15 cellular contexts compared by ENCODE assay signal in genomic region chr7:108824840-108825540, GRCh38.
A peak's percentile ranks its signal among the peaks of the same experiment; 100 is the strongest.
DNase-seq lines count a peak whose midpoint lies in the region; ATAC-seq lines count a peak whose summit lies in the region.
"Had no signal": no experiment of that assay in that cellular context is flagged by ENCODE, and none has a peak within 500 bp of the region (broad histone marks: within the 10 kb centered on the region; RNA-seq: fewer than 3 reads in every experiment).

No MANE protein-coding gene starts in this region.

- DNase-seq in AG20443 (ENCODE audit: low spot score) (peak; percentile 7), NT2/D1 (ENCODE audit: low read depth, low spot score) (peak; percentile 16), fibroblast of gingiva (ENCODE audit: low read depth) (peak; percentile 24), mesendoderm (peak; percentile 63), SHP77 (lab: John Stamatoyannopoulos, UW) (no peak), GF-D8 (lab: John Stamatoyannopoulos, UW) (no peak), NAMALWA (ENCODE audit: low spot score) (no peak)
- DNase-seq: activated CD4-positive, alpha-beta T cell treated with anti-CD3 and anti-CD28 coated beads, Interleukin-2, amount 50 U/mL, for 4 hours; kidney; NCI-H1092; NCI-H526 treated with DMSO at 0.1 percent for 48 hours; occipital lobe; stimulated activated CD4-positive, alpha-beta T cell treated with anti-CD3 and anti-CD28 coated beads, Interleukin-4, amount 100 ng/mL, for 4 hours; substantia nigra had no signal

- no peak overlapping the region for H3K56ac ChIP-seq in mesendoderm (ENCODE audit: low read length)

- no peak for ATAC-seq in HG03159 (IDR thresholded peaks at IDR 0.05; ENCODE audit: unreplicated experiment)

- no peak overlapping the region for H3K9ac ChIP-seq in NT2/D1 (ENCODE audit: insufficient read length, low read depth)
- no peak overlapping the region for H3K9ac ChIP-seq in mesendoderm (ENCODE audit: low read length)

- WGBS in mesendoderm (ENCODE audit: extremely low coverage, insufficient coverage, low lambda C conversion rate), result no CpG with 5 or more reads among the region's 3 CpGs

- no peak overlapping the region for H4K8ac ChIP-seq in mesendoderm (ENCODE audit: low read depth, low read length)

- no peak overlapping the region for H2BK15ac ChIP-seq in mesendoderm (replicated peaks; ENCODE audit: low read depth)

- H3K36me3 ChIP-seq in NT2/D1 (ENCODE audit: insufficient read depth, insufficient read length, low read length) (no peaks in the 10 kb centered on the region), mesendoderm (ENCODE audit: control insufficient read depth, insufficient read depth, low read length) (no peaks in the 10 kb centered on the region)

- H3K18ac ChIP-seq in mesendoderm (ENCODE audit: low read length), result no peak overlapping the region

- H3K23ac ChIP-seq in mesendoderm (ENCODE audit: low read length), result no peak overlapping the region

- no peak overlapping the region for H2AK5ac ChIP-seq in mesendoderm (ENCODE audit: low read length)

- H3K4me1 ChIP-seq in NT2/D1 (ENCODE audit: insufficient read depth, insufficient read length), result no peaks in the 10 kb centered on the region
- H3K4me1 ChIP-seq in mesendoderm (ENCODE audit: control insufficient read depth, low read depth, low read length), result no peaks in the 10 kb centered on the region

- H3K4me3 ChIP-seq in NT2/D1 (ENCODE audit: insufficient read length, low read depth) (no peak overlapping the region), mesendoderm (ENCODE audit: low read length) (no peak overlapping the region)

- H3K79me1 ChIP-seq in mesendoderm (ENCODE audit: low read length), result no peaks in the 10 kb centered on the region

- H4K5ac ChIP-seq in mesendoderm (ENCODE audit: low read length), result no peak overlapping the region

- H3K27ac ChIP-seq in mesendoderm (ENCODE audit: low read depth, low read length), result no peak overlapping the region

- H2BK120ac ChIP-seq in mesendoderm (ENCODE audit: low read depth, low read length), result no peak overlapping the region

- no peak overlapping the region for H3K4me2 ChIP-seq in mesendoderm (ENCODE audit: low read length)

- H3K27me3 ChIP-seq in NT2/D1 (ENCODE audit: insufficient read depth, insufficient read length), result no peaks in the 10 kb centered on the region
- no peaks in the 10 kb centered on the region for H3K27me3 ChIP-seq in mesendoderm (ENCODE audit: insufficient read depth, low read length, poor library complexity)

- H3K79me2 ChIP-seq in mesendoderm (ENCODE audit: control insufficient read depth, insufficient read depth, low read length), result no peaks in the 10 kb centered on the region

- H3K4ac ChIP-seq in mesendoderm (ENCODE audit: low read depth, low read length), result no peak overlapping the region

- no peaks in the 10 kb centered on the region for H3K9me3 ChIP-seq in NT2/D1 (ENCODE audit: insufficient read depth, low read length)

- H2BK5ac ChIP-seq in mesendoderm (ENCODE audit: low read length), result no peak overlapping the region

Comparison
In these comparisons a context has a peak if more than half of its experiments do, and no peak if none do; other contexts are left out.
1. DNase-seq: peak in AG20443 (single experiment), NT2/D1 (single experiment), fibroblast of gingiva (single experiment) and mesendoderm (single experiment); none in SHP77 (0 of 2), GF-D8 (single experiment) and NAMALWA (single experiment).